Comparison of ENCODE assay signal across 19 cellular contexts in the genomic region with DNA sequence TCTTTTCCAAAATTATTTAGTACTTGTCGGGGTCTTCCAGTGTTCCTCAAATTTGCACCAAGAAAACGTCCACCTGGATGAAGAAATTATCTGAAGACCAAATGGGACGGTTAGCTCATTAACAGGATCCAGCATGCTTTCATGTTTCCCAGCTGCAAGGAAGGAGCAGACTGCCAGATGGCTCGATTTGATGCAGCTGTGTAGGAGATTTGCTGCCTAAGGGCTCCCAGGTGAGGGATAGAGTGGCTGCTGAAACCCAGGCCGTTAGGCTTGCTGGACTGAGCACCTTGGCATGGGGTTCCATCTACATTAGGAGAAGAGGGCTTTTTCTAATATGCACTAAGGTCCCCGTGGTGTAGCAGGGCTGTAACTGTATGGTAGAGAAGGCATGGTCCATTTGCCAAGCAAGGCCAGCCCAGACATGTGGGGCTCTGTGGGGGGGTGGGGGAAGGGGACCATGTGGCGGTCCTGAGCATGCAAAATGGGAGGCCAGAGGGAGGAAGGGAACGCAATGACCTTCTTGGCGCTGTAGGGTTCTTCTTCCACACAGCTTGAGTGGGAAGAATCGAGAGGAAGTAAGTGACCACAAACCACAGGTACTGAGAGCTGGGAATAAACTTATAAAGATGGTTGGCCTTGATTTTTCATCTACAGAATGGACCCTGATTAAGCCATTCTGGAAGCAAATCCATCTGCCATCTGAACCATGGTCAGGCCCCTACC.
DNase-seq lines count a peak whose midpoint lies in the region; ATAC-seq, FAIRE-seq and TF ChIP-seq lines count a peak whose summit lies in the region.
"Had no signal": no experiment of that assay in that cellular context is flagged by ENCODE, and none has a peak within 500 bp of the region (broad histone marks: within the 10 kb centered on the region; RNA-seq: fewer than 3 reads in every experiment).

No MANE protein-coding gene starts in this region.

- H3K9me3 ChIP-seq in lower lobe of right lung: no peaks in the 10 kb centered on the region

- H3K27me3 ChIP-seq in lower lobe of right lung (ENCODE audit: low read depth): no peaks in the 10 kb centered on the region

- no peak overlapping the region for H3K4me3 ChIP-seq in lower lobe of right lung
- H3K4me3 ChIP-seq: GM23338 had no signal

- no peak overlapping the region for H3K27ac ChIP-seq in lower lobe of right lung

- peak; percentile 58 for FAIRE-seq in GM12891 (lab: Jason Lieb, UNC)

- H3K4me1 ChIP-seq in lower lobe of right lung: no peaks in the 10 kb centered on the region

- ATAC-seq in lower lobe of right lung (no peak), HG03442 (IDR thresholded peaks at IDR 0.05; ENCODE audit: unreplicated experiment) (no peak)
- ATAC-seq: GM23338, Panc1 had no signal

- TF ChIP-seq CTCF in lower lobe of right lung (IDR thresholded peaks at IDR 0.05): no peak

- DNase-seq in DMS 273 treated with DMSO at 0.1 percent for 48 hours (lab: John Stamatoyannopoulos, UW) (peak; percentile 68), GM12891 (ENCODE audit: insufficient read length, low spot score) (no peak), NCI-H2171 treated with DMSO at 0.1 percent for 48 hours (lab: John Stamatoyannopoulos, UW) (peak; percentile 93), SK-N-DZ (ENCODE audit: low spot score) (peak; percentile 26), lower lobe of right lung (no peak), Kasumi-1 (lab: John Stamatoyannopoulos, UW) (no peak), NCI-H748 treated with DMSO at 0.1 percent for 48 hours (lab: John Stamatoyannopoulos, UW) (no peak)
- DNase-seq: ACHN; Calu3; CD4-positive, CD25-positive, alpha-beta regulatory T cell; DMS79 treated with DMSO at 0.1 percent for 48 hours; MM.1S; NCI-H1436 treated with DMSO at 0.1 percent for 48 hours; NCI-H510A treated with DMSO at 0.1 percent for 48 hours; SIG-M5; T1000 had no signal

- H3K36me3 ChIP-seq in lower lobe of right lung: no peaks in the 10 kb centered on the region

- intact Hi-C loops in lower lobe of right lung (cut with DNase I): no loop called here

- TF ChIP-seq POLR2A in GM12891 (IDR thresholded peaks at IDR 0.05; ENCODE audit: low read depth, low read length): no peak

TF ChIP-seq in GM12891, 5 proteins besides CTCF, POLR2A, EP300 and RAD21:
- no peak for TF ChIP-seq TAF1 (IDR thresholded peaks at IDR 0.05; ENCODE audit: low read depth, low read length)
TF ChIP-seq in GM12891: peak in this region for 0.

Comparison
In these comparisons a context has a peak if more than half of its experiments do, and no peak if none do; other contexts are left out.
1. DNase-seq: peak in DMS 273 treated with DMSO at 0.1 percent for 48 hours (single experiment), NCI-H2171 treated with DMSO at 0.1 percent for 48 hours (single experiment) and SK-N-DZ (single experiment); none in GM12891 (single experiment), lower lobe of right lung (single experiment), Kasumi-1 (0 of 2) and NCI-H748 treated with DMSO at 0.1 percent for 48 hours (single experiment).